17 cellular contexts compared by ENCODE assay signal in the genomic region with DNA sequence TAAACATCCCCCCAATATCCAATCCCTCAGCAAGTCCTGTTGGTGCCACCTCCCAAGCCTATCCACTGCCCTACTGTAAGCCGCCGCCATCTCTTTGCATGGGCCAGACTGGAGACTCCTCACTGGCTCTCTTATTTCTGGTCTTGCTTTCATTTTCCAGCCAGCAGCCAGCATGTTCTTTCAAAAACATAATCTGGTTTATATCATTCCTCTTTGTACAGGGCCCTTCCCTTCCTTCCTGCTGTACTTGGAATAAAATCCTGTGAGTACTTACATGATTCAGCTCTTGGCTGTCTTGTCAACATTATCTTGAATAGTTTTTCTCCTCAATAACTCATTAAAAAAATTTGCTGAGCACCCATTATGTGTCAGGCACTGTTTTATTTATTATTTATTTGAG. TPM values are rescaled to one million over a fixed set of nuclear protein-coding genes. Genes with fewer than 3 reads are reported as not detected.
DNase-seq lines count a peak whose midpoint lies in the region; ATAC-seq and TF ChIP-seq lines count a peak whose summit lies in the region.
"Had no signal": no experiment of that assay in that cellular context is flagged by ENCODE, and none has a peak within 500 bp of the region (broad histone marks: within the 10 kb centered on the region; RNA-seq: fewer than 3 reads in every experiment).

No MANE protein-coding gene starts in this region.

- H3K4me3 Mint-ChIP-seq in brain, result no peak overlapping the region
- H3K4me3 Mint-ChIP-seq: activated T-helper 1 cell treated with anti-CD3 and anti-CD28 coated beads, Interleukin-12 subunit alpha, Interleukin-12 subunit beta, Interleukin-2, Interleukin-4 antibody, amounts not matched to agents 30 ng/mL and 10 ng/mL and 1 ng/mL, durations not matched to agents 14 hours and 24 hours and 36 hours; B cell had no signal

- peaks cover 0 to 5% (median 0%) of the 10 kb centered on the region in 5 experiments for H3K9me3 Mint-ChIP-seq in brain
- H3K9me3 Mint-ChIP-seq: activated T-helper 1 cell treated with anti-CD3 and anti-CD28 coated beads, Interleukin-12 subunit alpha, Interleukin-12 subunit beta, Interleukin-2, Interleukin-4 antibody, amounts not matched to agents 30 ng/mL and 10 ng/mL and 1 ng/mL, durations not matched to agents 14 hours and 24 hours and 36 hours had no signal

- peak overlapping the region; percentile 24 for H3K9ac ChIP-seq in muscle layer of colon (ENCODE audit: low read length)
- H3K9ac ChIP-seq: parathyroid adenoma had no signal

- 37 to 66% methylated on average over 2 of the region's 2 CpGs for WGBS in heart right ventricle, 2 donors
- WGBS in transverse colon (ENCODE audit: low coverage in 1 of 2), 2 donors, result 89% methylated on average over 2 of the region's 2 CpGs; no CpG with 5 or more reads in 1 of the 2 donors

- DNase-seq in heart right ventricle (peak in 1 of 2 donors; percentile 50), transverse colon (no peak), NK-92 (lab: John Stamatoyannopoulos, UW; ENCODE audit: unreplicated experiment) (no peak), NCI-H187 (lab: John Stamatoyannopoulos, UW) (no peak)
- DNase-seq: colonic mucosa; NCI-H146; NCI-H446; SHP77; stimulated activated naive CD4-positive, alpha-beta T cell treated with Interleukin-2 at 50 U/mL for 16 hours had no signal

- intact Hi-C loops in heart right ventricle (cut with DNase I), result no loop called here
- intact Hi-C loops in transverse colon (cut with DNase I; ENCODE audit: low total_unique reads), result no loop called here

- TF ChIP-seq CTCF in brain (conservative IDR thresholded peaks at IDR 0.05) (no peak), heart right ventricle (IDR thresholded peaks at IDR 0.05) (no peak), transverse colon (IDR thresholded peaks at IDR 0.05) (no peak)

- no peaks in the 10 kb centered on the region for H3K36me3 Mint-ChIP-seq in brain

- H3K4me1 Mint-ChIP-seq in brain, result no peaks in the 10 kb centered on the region
- H3K4me1 Mint-ChIP-seq: B cell had no signal

- no peaks in the 10 kb centered on the region for H3K36me3 ChIP-seq in heart right ventricle
- no peaks in the 10 kb centered on the region for H3K36me3 ChIP-seq in muscle layer of colon (ENCODE audit: insufficient read depth, low read length)
- H3K36me3 ChIP-seq in transverse colon, result no peaks in the 10 kb centered on the region
- H3K36me3 ChIP-seq: colonic mucosa had no signal

- peaks cover 0 to 19% (median 14%) of the 10 kb centered on the region in 9 donors for H3K4me1 ChIP-seq in heart right ventricle
- peaks cover 27% of the 10 kb centered on the region for H3K4me1 ChIP-seq in muscle layer of colon (ENCODE audit: insufficient read depth, low read length)
- H3K4me1 ChIP-seq in transverse colon, result peaks cover 0 to 8% (median 5%) of the 10 kb centered on the region in 4 donors
- H3K4me1 ChIP-seq: colonic mucosa, parathyroid adenoma had no signal

- H3K27ac ChIP-seq in heart right ventricle (peak overlapping the region; percentile 46 to 87 (median 71)), muscle layer of colon (ENCODE audit: low read depth, low read length) (peak overlapping the region; percentile 76), transverse colon (peak overlapping the region; percentile 45 to 82 (median 68))
- H3K27ac ChIP-seq: colonic mucosa, parathyroid adenoma had no signal

- peaks cover 22% of the 10 kb centered on the region for H3K27me3 Mint-ChIP-seq in brain

- H3K4me3 ChIP-seq in heart right ventricle, result no peak overlapping the region
- H3K4me3 ChIP-seq in muscle layer of colon (ENCODE audit: low read depth in 1 of 2, low read length in 2 of 2), result peak overlapping the region in 1 of 2 donors; percentile 25
- H3K4me3 ChIP-seq in transverse colon, result no peak overlapping the region
- H3K4me3 ChIP-seq: colonic mucosa had no signal

- no peak for TF ChIP-seq EP300 in transverse colon (IDR thresholded peaks at IDR 0.05; ENCODE audit: low read depth)

- in situ Hi-C loops in transverse colon (cut with MboI; ENCODE audit: low pct_ligation_motif_present in 1 of 4, low pct_unique_long_range_greater_than_20kb in 1 of 4, low sequenced_read_pairs in 3 of 4), result loop anchor here in 1 of 4 donors (25.0 kb wide), 1 partner anchor 653 kb away; no protein-coding TSS in a partner anchor

- ATAC-seq in heart right ventricle (peak; percentile 72 to 93 (median 88)), GM21447 (IDR thresholded peaks at IDR 0.05; ENCODE audit: unreplicated experiment) (no peak), HG02852 (IDR thresholded peaks at IDR 0.05; ENCODE audit: unreplicated experiment) (no peak)

- H3K9me3 ChIP-seq in heart right ventricle, result no peaks in the 10 kb centered on the region
- no peaks in the 10 kb centered on the region for H3K9me3 ChIP-seq in muscle layer of colon (ENCODE audit: low read length)
- no peaks in the 10 kb centered on the region for H3K9me3 ChIP-seq in transverse colon
- H3K9me3 ChIP-seq: colonic mucosa had no signal

- no peak for TF ChIP-seq POLR2A in transverse colon (IDR thresholded peaks at IDR 0.05)

- H3K27ac Mint-ChIP-seq in brain, result peak overlapping the region in 3 of 5 experiments; percentile 21 to 65 (median 44)
- H3K27ac Mint-ChIP-seq: activated T-helper 1 cell treated with anti-CD3 and anti-CD28 coated beads, Interleukin-12 subunit alpha, Interleukin-12 subunit beta, Interleukin-2, Interleukin-4 antibody, amounts not matched to agents 30 ng/mL and 10 ng/mL and 1 ng/mL, durations not matched to agents 14 hours and 24 hours and 36 hours; B cell had no signal

- H3K27me3 ChIP-seq in heart right ventricle (no peaks in the 10 kb centered on the region), muscle layer of colon (ENCODE audit: control insufficient read depth in 1 of 2, insufficient read depth in 2 of 2, low read length in 2 of 2) (no peaks in the 10 kb centered on the region), transverse colon (no peaks in the 10 kb centered on the region)
- H3K27me3 ChIP-seq: colonic mucosa had no signal

RNA-seq across cellular contexts. Expression of a gene that starts 28.2 kb away (rescaled TPM):
- polyA plus RNA-seq in brain (ENCODE audit: insufficient read depth, low read depth, low replicate concordance), result 0.36 TPM
- 1 to 10 TPM in 8 of 10 donors, under 1 TPM in 2; 0.91 to 5.0 (median 1.5) TPM for total RNA-seq in heart right ventricle
- polyA plus RNA-seq in heart right ventricle, result 1 to 10 TPM in 1 of 2 donors, under 1 TPM in 1; 0.45 to 1.1 TPM
- 1 to 10 TPM in 3 of 4 donors, not detected in 1; 1.9 to 9.4 (median 3.8) TPM for total RNA-seq in transverse colon
- total RNA-seq: activated T-helper 1 cell treated with anti-CD3 and anti-CD28 coated beads, Interleukin-12 subunit alpha, Interleukin-12 subunit beta, Interleukin-2, Interleukin-4 antibody, amounts not matched to agents 30 ng/mL and 10 ng/mL and 1 ng/mL, durations not matched to agents 14 hours and 24 hours and 36 hours; B cell; T-helper 1 cell treated with Interleukin-12 subunit alpha and Interleukin-12 subunit beta and Interleukin-4 antibody, amounts not matched to agents 30 ng/mL and 1 ng/mL, for 36 hours had no signal

Comparison
In these comparisons a context has a peak if more than half of its experiments do, and no peak if none do; other contexts are left out.
1. ATAC-seq: peak in heart right ventricle (8 of 8); none in GM21447 (single experiment) and HG02852 (single experiment).
2. Peak in every context shown above with its lines, with median percentiles within 50 percentile points of each other: H3K27ac ChIP-seq.